In the genomic region with DNA sequence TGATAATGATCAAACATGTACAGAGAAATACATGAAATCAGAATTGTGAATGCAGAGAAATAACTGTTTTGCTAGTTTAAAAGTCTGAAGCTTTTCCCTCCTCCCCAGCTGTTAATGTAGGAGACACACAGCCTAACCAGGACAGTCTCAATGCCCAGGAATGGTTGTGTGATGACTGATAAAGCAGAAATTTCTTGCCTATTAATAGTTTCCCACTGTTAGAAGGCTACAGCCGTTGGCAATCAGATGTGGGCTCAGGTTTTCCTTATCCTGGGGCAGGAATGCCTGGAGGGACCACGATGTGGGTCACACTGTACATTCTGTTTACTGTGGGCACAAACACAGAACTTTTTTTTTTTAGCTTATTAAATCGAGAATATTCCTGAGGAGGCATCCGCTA, we compare ENCODE assay signal across 9 cellular contexts. TPM values are rescaled to one million over a fixed set of nuclear protein-coding genes. Genes with fewer than 3 reads are reported as not detected.
A peak's percentile ranks its signal among the peaks of the same experiment; 100 is the strongest.
DNase-seq lines count a peak whose midpoint lies in the region; ATAC-seq and TF ChIP-seq lines count a peak whose summit lies in the region.
"Had no signal": no experiment of that assay in that cellular context is flagged by ENCODE, and none has a peak within 500 bp of the region (broad histone marks: within the 10 kb centered on the region; RNA-seq: fewer than 3 reads in every experiment).

No MANE protein-coding gene starts in this region.

- peak overlapping the region in 8 of 9 donors; percentile 76 to 90 (median 83) for H3K27ac Mint-ChIP-seq in naive thymus-derived CD4-positive, alpha-beta T cell

- H3K9me3 Mint-ChIP-seq in naive thymus-derived CD4-positive, alpha-beta T cell: peaks cover 0 to 1% (median 0%) of the 10 kb centered on the region in 11 donors

- H3K36me3 ChIP-seq in BJ (ENCODE audit: control insufficient read depth, insufficient read depth, low read length): no peaks in the 10 kb centered on the region
- peaks cover 0 to 3% (median 0%) of the 10 kb centered on the region in 3 experiments for H3K36me3 ChIP-seq in naive thymus-derived CD4-positive, alpha-beta T cell (ENCODE audit: control insufficient read depth in 2 of 3, insufficient read depth in 3 of 3, low read length in 3 of 3)

- H3K4me1 Mint-ChIP-seq in naive thymus-derived CD4-positive, alpha-beta T cell: peaks cover 25 to 67% (median 50%) of the 10 kb centered on the region in 7 donors

- CTCF ChIA-PET in BJ (lab: Yijun Ruan, JAX): interaction anchor here (0.7 to 2.2 kb wide), 3 partner anchors 13 to 100 kb away, joined by 3 to 7 read pairs (median 4); no protein-coding TSS in a partner anchor
- CTCF ChIA-PET in naive thymus-derived CD4-positive, alpha-beta T cell (lab: Charles Lee): interaction anchor here (0.8 kb wide), 1 partner anchor 119 kb away, joined by 3 read pairs; no protein-coding TSS in a partner anchor

- intact Hi-C loops in naive thymus-derived CD4-positive, alpha-beta T cell (cut with micrococcal nuclease): no loop called here

- peak overlapping the region; percentile 72 to 97 (median 88) for H3K4me3 Mint-ChIP-seq in naive thymus-derived CD4-positive, alpha-beta T cell

- H3K4me3 ChIP-seq in BJ (ENCODE audit: low read depth, low read length): peak overlapping the region; percentile 81
- H3K4me3 ChIP-seq in NB4 (ENCODE audit: low read depth, low read length): peak overlapping the region; percentile 46
- peak overlapping the region; percentile 87 for H3K4me3 ChIP-seq in coronary artery
- H3K4me3 ChIP-seq in naive thymus-derived CD4-positive, alpha-beta T cell (ENCODE audit: low read length): no peak overlapping the region

- TF ChIP-seq POLR2A in NB4 (IDR thresholded peaks at IDR 0.05; ENCODE audit: extremely low read depth, insufficient read length): no peak
- no peak for TF ChIP-seq POLR2A in GM18505 (IDR thresholded peaks at IDR 0.05; ENCODE audit: borderline replicate concordance, extremely low read depth, insufficient read depth, insufficient read length)

- no peaks in the 10 kb centered on the region for H3K9me3 ChIP-seq in naive thymus-derived CD4-positive, alpha-beta T cell (ENCODE audit: control insufficient read depth in 2 of 3, low read length in 3 of 3)

- H3K36me3 Mint-ChIP-seq in naive thymus-derived CD4-positive, alpha-beta T cell: peaks cover 0 to 11% (median 0%) of the 10 kb centered on the region in 5 donors

- no peaks in the 10 kb centered on the region for H3K27me3 ChIP-seq in BJ (ENCODE audit: control insufficient read depth, insufficient read depth, low read length)
- no peaks in the 10 kb centered on the region for H3K27me3 ChIP-seq in naive thymus-derived CD4-positive, alpha-beta T cell (ENCODE audit: control insufficient read depth in 2 of 2, insufficient read depth in 2 of 2, low read length in 2 of 2)

- no peak for DNase-seq in BJ (ENCODE audit: low read depth)
- DNase-seq in NB4 (ENCODE audit: low read depth): no peak
- DNase-seq in coronary artery (ENCODE audit: low spot score): no peak
- no peak for DNase-seq in naive thymus-derived CD4-positive, alpha-beta T cell
- DNase-seq in NCI-H2196 (lab: John Stamatoyannopoulos, UW; ENCODE audit: unreplicated experiment): no peak
- no peak for DNase-seq in DMS79 (lab: John Stamatoyannopoulos, UW)
- no peak for DNase-seq in activated CD8-positive, alpha-beta memory T cell treated with anti-CD3 and anti-CD28 coated beads, Interleukin-2, amount 50 U/mL, for 4 hours
- DNase-seq: cortex of kidney had no signal

- no peaks in the 10 kb centered on the region for H3K27me3 Mint-ChIP-seq in naive thymus-derived CD4-positive, alpha-beta T cell

- no peak for ATAC-seq in naive thymus-derived CD4-positive, alpha-beta T cell
- no peak for ATAC-seq in GM18505 (IDR thresholded peaks at IDR 0.05; ENCODE audit: unreplicated experiment)

- TF ChIP-seq CTCF in BJ (IDR thresholded peaks at IDR 0.05; ENCODE audit: insufficient read depth, low read depth, low read length) (no peak), NB4 (IDR thresholded peaks at IDR 0.05; ENCODE audit: low read depth, low read length) (no peak), coronary artery (IDR thresholded peaks at IDR 0.05) (no peak)

- H3K27ac ChIP-seq in coronary artery: peak overlapping the region in 1 of 2 donors; percentile 98
- no peak overlapping the region for H3K27ac ChIP-seq in naive thymus-derived CD4-positive, alpha-beta T cell (ENCODE audit: low read depth, low read length)

- peaks cover 20 to 23% of the 10 kb centered on the region in 2 donors for H3K4me1 ChIP-seq in naive thymus-derived CD4-positive, alpha-beta T cell (ENCODE audit: control insufficient read depth in 2 of 2, insufficient read depth in 2 of 2, low read length in 2 of 2)

- POLR2A ChIA-PET in BJ (lab: Charles Lee): interaction anchor here (0.5 kb wide), 1 partner anchor 167 kb away, joined by 6 read pairs; no protein-coding TSS in a partner anchor
- POLR2A ChIA-PET in naive thymus-derived CD4-positive, alpha-beta T cell (lab: Charles Lee): no interaction called here

RNA-seq across cellular contexts. Expression of a gene that starts 1.9 kb away (rescaled TPM):
- polyA plus RNA-seq in BJ (2011; rRNA removed): 2.2 and 2.9 TPM in 2 replicates
- 2.0 and 2.4 TPM in 2 replicates for polyA minus RNA-seq in BJ (2011; rRNA and poly(A)+ RNA removed)
- total RNA-seq in naive thymus-derived CD4-positive, alpha-beta T cell: 10 to 100 TPM in 2 of 5 experiments, 1 to 10 TPM in 3; 4.1 to 11.8 (median 7.5) TPM
- polyA plus RNA-seq in naive thymus-derived CD4-positive, alpha-beta T cell: 1 to 10 TPM; 1.6 to 1.7 TPM

RNA-seq across cellular contexts. Expression of a gene that starts 2.0 kb away (rescaled TPM):
- 5.5 and 9.2 TPM in 2 replicates for polyA plus RNA-seq in BJ (2011; rRNA removed)
- polyA minus RNA-seq in BJ (2011; rRNA and poly(A)+ RNA removed): 2.7 and 3.8 TPM in 2 replicates
- total RNA-seq in naive thymus-derived CD4-positive, alpha-beta T cell: 10 to 100 TPM; 19.3 to 47.4 (median 32.6) TPM
- 10 to 100 TPM; 20.4 to 28.0 TPM for polyA plus RNA-seq in naive thymus-derived CD4-positive, alpha-beta T cell

RNA-seq across cellular contexts. Expression of a gene that starts 4.8 kb away (rescaled TPM):
- polyA plus RNA-seq in BJ (2011; rRNA removed): 0.47 and 1.2 TPM in 2 replicates
- 0.09 and 0.72 TPM in 2 replicates for polyA minus RNA-seq in BJ (2011; rRNA and poly(A)+ RNA removed)
- total RNA-seq in naive thymus-derived CD4-positive, alpha-beta T cell: 1 to 10 TPM; 2.5 to 7.8 (median 3.8) TPM
- polyA plus RNA-seq in naive thymus-derived CD4-positive, alpha-beta T cell: under 1 TPM; 0.47 to 0.76 TPM

RNA-seq across cellular contexts. Expression of a gene that starts 20.0 kb away (rescaled TPM):
- 0.17 and 0.18 TPM in 2 replicates for polyA plus RNA-seq in BJ (2011; rRNA removed)
- polyA minus RNA-seq in BJ (2011; rRNA and poly(A)+ RNA removed): 0.26 and 0.28 TPM in 2 replicates
- 1 to 10 TPM in 4 of 5 experiments, under 1 TPM in 1; 0.58 to 6.6 (median 3.2) TPM for total RNA-seq in naive thymus-derived CD4-positive, alpha-beta T cell
- under 1 TPM in 1 of 2 donors, not detected in 1; 0.09 TPM for polyA plus RNA-seq in naive thymus-derived CD4-positive, alpha-beta T cell
